ENCODE assay signal across 22 cellular contexts in the genomic region with DNA sequence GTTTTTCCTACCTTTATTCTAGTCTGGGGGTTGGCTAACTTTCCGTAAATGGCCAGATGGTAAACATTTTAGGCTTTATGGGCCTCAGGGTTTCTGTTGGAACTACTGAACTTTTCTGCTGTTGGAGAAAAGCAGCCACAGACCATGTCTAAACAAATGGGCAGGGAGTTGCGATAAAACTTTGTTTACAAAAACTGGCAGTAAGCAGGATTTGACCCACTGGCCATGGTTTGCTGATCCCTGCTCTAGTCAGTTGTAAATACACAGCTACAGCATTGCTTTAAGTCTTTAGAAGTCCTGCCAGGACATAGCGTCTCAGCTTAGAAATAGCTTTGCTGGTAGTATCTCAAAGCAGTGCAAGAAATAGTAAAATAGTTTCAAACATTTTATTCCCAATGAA.
"Had no signal": no experiment of that assay in that cellular context is flagged by ENCODE, and none has a peak within 500 bp of the region (broad histone marks: within the 10 kb centered on the region; RNA-seq: fewer than 3 reads in every experiment).

No MANE protein-coding gene starts in this region.

- H3K36me3 ChIP-seq: gastrocnemius medialis, left ventricle myocardium inferior, pancreas, suprapubic skin, thyroid gland had no signal

- H3K27ac Mint-ChIP-seq: dendritic cell treated with granulocyte-macrophage colony-stimulating factor and Interleukin-4, amounts not matched to agents 40 ng/mL and 50 ng/mL, for 4 days; effector memory CD8-positive, alpha-beta T cell; immature natural killer cell; natural killer cell; progenitor cell of endocrine pancreas; stimulated activated effector memory CD8-positive, alpha-beta T cell treated with anti-CD3 and anti-CD28 coated beads, Interleukin-12 subunit alpha, Interleukin-12 subunit beta, amount 100 ng/mL, for 72 hours; type B pancreatic cell had no signal

- H3K27ac ChIP-seq: gastrocnemius medialis, left ventricle myocardium inferior, pancreas, suprapubic skin, thyroid gland had no signal

- H3K4me3 Mint-ChIP-seq: dendritic cell treated with granulocyte-macrophage colony-stimulating factor and Interleukin-4, amounts not matched to agents 40 ng/mL and 50 ng/mL, for 4 days; effector memory CD8-positive, alpha-beta T cell; immature natural killer cell; natural killer cell; stimulated activated effector memory CD8-positive, alpha-beta T cell treated with anti-CD3 and anti-CD28 coated beads, Interleukin-12 subunit alpha, Interleukin-12 subunit beta, amount 100 ng/mL, for 72 hours; type B pancreatic cell had no signal

- ATAC-seq: effector memory CD8-positive, alpha-beta T cell; gastrocnemius medialis; mucosa of descending colon; natural killer cell; pancreas; right cardiac atrium; stimulated activated effector memory CD8-positive, alpha-beta T cell treated with anti-CD3 and anti-CD28 coated beads, Interleukin-12 subunit alpha, Interleukin-12 subunit beta, amount 100 ng/mL, for 72 hours; stimulated activated naive CD8-positive, alpha-beta T cell treated with anti-CD3 and anti-CD28 coated beads, Interleukin-15, Interleukin-2, amounts not matched to agents 100 U/mL and 50 U/mL, for 24 hours had no signal

- H3K36me3 Mint-ChIP-seq: immature natural killer cell; natural killer cell; stimulated activated effector memory CD8-positive, alpha-beta T cell treated with anti-CD3 and anti-CD28 coated beads, Interleukin-12 subunit alpha, Interleukin-12 subunit beta, amount 100 ng/mL, for 72 hours; type B pancreatic cell had no signal

- H3K9me3 ChIP-seq: gastrocnemius medialis, left ventricle myocardium inferior, mucosa of descending colon, pancreas, suprapubic skin, thyroid gland had no signal

- H3K4me1 ChIP-seq: gastrocnemius medialis, pancreas, suprapubic skin, thyroid gland had no signal

- H3K27me3 ChIP-seq: gastrocnemius medialis, pancreas, suprapubic skin, thyroid gland had no signal

- H3K27me3 Mint-ChIP-seq: dendritic cell treated with granulocyte-macrophage colony-stimulating factor and Interleukin-4, amounts not matched to agents 40 ng/mL and 50 ng/mL, for 4 days; effector memory CD8-positive, alpha-beta T cell; progenitor cell of endocrine pancreas; type B pancreatic cell had no signal

- DNase-seq: cerebellar nuclear complex; effector memory CD8-positive, alpha-beta T cell; gastrocnemius medialis; glutamatergic neuron; immature natural killer cell; left ventricle myocardium inferior; mucosa of descending colon; natural killer cell; occipital lobe; pancreas; right cardiac atrium; small intestine; stimulated activated CD4-positive, alpha-beta T cell treated with anti-CD3 and anti-CD28 coated beads, Interleukin-4, amount 100 ng/mL, for 1 hour; stimulated activated CD8-positive, alpha-beta memory T cell treated with anti-CD3 and anti-CD28 coated beads, Interleukin-4, amount 100 ng/mL, for 48 hours; stimulated activated naive CD8-positive, alpha-beta T cell treated with anti-CD3 and anti-CD28 coated beads, Interleukin-15, Interleukin-2, amounts not matched to agents 100 U/mL and 50 U/mL, for 24 hours; thyroid gland had no signal

- H3K9me3 Mint-ChIP-seq: dendritic cell treated with granulocyte-macrophage colony-stimulating factor and Interleukin-4, amounts not matched to agents 40 ng/mL and 50 ng/mL, for 4 days; effector memory CD8-positive, alpha-beta T cell; stimulated activated effector memory CD8-positive, alpha-beta T cell treated with anti-CD3 and anti-CD28 coated beads, Interleukin-12 subunit alpha, Interleukin-12 subunit beta, amount 100 ng/mL, for 72 hours; type B pancreatic cell had no signal

- H3K4me3 ChIP-seq: gastrocnemius medialis, left ventricle myocardium inferior, lung, mucosa of descending colon, pancreas, suprapubic skin, thyroid gland had no signal

- H3K4me1 Mint-ChIP-seq: immature natural killer cell; natural killer cell; stimulated activated effector memory CD8-positive, alpha-beta T cell treated with anti-CD3 and anti-CD28 coated beads, Interleukin-12 subunit alpha, Interleukin-12 subunit beta, amount 100 ng/mL, for 72 hours had no signal
